Comparison of ENCODE assay signal across 14 cellular contexts in genomic region chr1:197921235-197922069, GRCh38. TPM values are rescaled to one million over a fixed set of nuclear protein-coding genes. Genes with fewer than 3 reads are reported as not detected.
DNase-seq lines count a peak whose midpoint lies in the region; ATAC-seq and FAIRE-seq lines count a peak whose summit lies in the region.
"Had no signal": no experiment of that assay in that cellular context is flagged by ENCODE, and none has a peak within 500 bp of the region (broad histone marks: within the 10 kb centered on the region; RNA-seq: fewer than 3 reads in every experiment).

No MANE protein-coding gene starts in this region.

- peaks cover 44% of the 10 kb centered on the region for H3K4me1 Mint-ChIP-seq in activated CD4-positive, alpha-beta memory T cell treated with anti-CD3 and anti-CD28 coated beads for 36 hours (ENCODE audit: low read depth)
- peaks cover 44% of the 10 kb centered on the region for H3K4me1 Mint-ChIP-seq in activated CD4-positive, alpha-beta memory T cell treated with anti-CD3 and anti-CD28 coated beads, Interleukin-2, amount 10 ng/mL, durations not matched to agents 7 days and 5 days
- peaks cover 53% of the 10 kb centered on the region for H3K4me1 Mint-ChIP-seq in activated T-helper 1 cell treated with anti-CD3 and anti-CD28 coated beads, Interleukin-12 subunit alpha, Interleukin-12 subunit beta, Interleukin-2, Interleukin-4 antibody, amounts not matched to agents 30 ng/mL and 10 ng/mL and 1 ng/mL, durations not matched to agents 14 hours and 24 hours and 36 hours (ENCODE audit: low read depth)
- H3K4me1 Mint-ChIP-seq in stimulated activated naive B cell treated with anti-CD40 and anti-IgM and Interleukin-4, amounts not matched to agents 10 μg/mL and 1 μg/mL and 100 μg/mL, for 72 hours, result peaks cover 34 to 50% of the 10 kb centered on the region in 2 donors

- no peak for ATAC-seq in stimulated activated naive B cell treated with anti-CD40 and anti-IgM and Interleukin-4, amounts not matched to agents 10 μg/mL and 1 μg/mL and 100 μg/mL, for 72 hours (replicated peaks)
- no peak for ATAC-seq in HG02798 (IDR thresholded peaks at IDR 0.05; ENCODE audit: poor library complexity, unreplicated experiment)

- intact Hi-C loops in activated CD4-positive, alpha-beta memory T cell treated with anti-CD3 and anti-CD28 coated beads for 36 hours (cut with micrococcal nuclease), result loop anchor here (5.0 to 10.0 kb wide), 2 partner anchors 431 to 597 kb away; no protein-coding TSS in a partner anchor
- intact Hi-C loops in activated T-helper 1 cell treated with anti-CD3 and anti-CD28 coated beads, Interleukin-12 subunit alpha, Interleukin-12 subunit beta, Interleukin-2, Interleukin-4 antibody, amounts not matched to agents 30 ng/mL and 10 ng/mL and 1 ng/mL, durations not matched to agents 14 hours and 24 hours and 36 hours (cut with micrococcal nuclease), result loop anchor here (5.0 to 10.0 kb wide), 2 partner anchors 436 to 527 kb away; no protein-coding TSS in a partner anchor

- H3K4me3 Mint-ChIP-seq in activated CD4-positive, alpha-beta memory T cell treated with anti-CD3 and anti-CD28 coated beads for 36 hours, result peak overlapping the region; percentile 16
- no peak overlapping the region for H3K4me3 Mint-ChIP-seq in activated CD4-positive, alpha-beta memory T cell treated with anti-CD3 and anti-CD28 coated beads, Interleukin-2, amount 10 ng/mL, durations not matched to agents 7 days and 5 days
- H3K4me3 Mint-ChIP-seq in activated T-helper 1 cell treated with anti-CD3 and anti-CD28 coated beads, Interleukin-12 subunit alpha, Interleukin-12 subunit beta, Interleukin-2, Interleukin-4 antibody, amounts not matched to agents 30 ng/mL and 10 ng/mL and 1 ng/mL, durations not matched to agents 14 hours and 24 hours and 36 hours, result no peak overlapping the region
- H3K4me3 Mint-ChIP-seq in stimulated activated naive B cell treated with anti-CD40 and anti-IgM and Interleukin-4, amounts not matched to agents 10 μg/mL and 1 μg/mL and 100 μg/mL, for 72 hours, result peak overlapping the region; percentile 57 to 59

- CTCF ChIA-PET in activated CD4-positive, alpha-beta memory T cell treated with anti-CD3 and anti-CD28 coated beads for 36 hours (lab: Charles Lee), result no interaction called here
- CTCF ChIA-PET in activated CD4-positive, alpha-beta memory T cell treated with anti-CD3 and anti-CD28 coated beads, Interleukin-2, amount 10 ng/mL, durations not matched to agents 7 days and 5 days (lab: Charles Lee), result no interaction called here

- no peaks in the 10 kb centered on the region for H3K36me3 Mint-ChIP-seq in activated CD4-positive, alpha-beta memory T cell treated with anti-CD3 and anti-CD28 coated beads for 36 hours
- no peaks in the 10 kb centered on the region for H3K36me3 Mint-ChIP-seq in activated CD4-positive, alpha-beta memory T cell treated with anti-CD3 and anti-CD28 coated beads, Interleukin-2, amount 10 ng/mL, durations not matched to agents 7 days and 5 days (ENCODE audit: low read depth)
- peaks cover 4% of the 10 kb centered on the region for H3K36me3 Mint-ChIP-seq in activated T-helper 1 cell treated with anti-CD3 and anti-CD28 coated beads, Interleukin-12 subunit alpha, Interleukin-12 subunit beta, Interleukin-2, Interleukin-4 antibody, amounts not matched to agents 30 ng/mL and 10 ng/mL and 1 ng/mL, durations not matched to agents 14 hours and 24 hours and 36 hours (ENCODE audit: low read depth)
- H3K36me3 Mint-ChIP-seq in stimulated activated naive B cell treated with anti-CD40 and anti-IgM and Interleukin-4, amounts not matched to agents 10 μg/mL and 1 μg/mL and 100 μg/mL, for 72 hours, result peaks cover 0 to 3% of the 10 kb centered on the region in 2 donors

- FAIRE-seq in GM19239 (lab: Jason Lieb, UNC), result no peak
- FAIRE-seq: astrocyte, endothelial cell of umbilical vein, GM18507 had no signal

- POLR2A ChIA-PET in activated CD4-positive, alpha-beta memory T cell treated with anti-CD3 and anti-CD28 coated beads for 36 hours (lab: Charles Lee), result interaction anchor here (1.8 kb wide), 1 partner anchor 19 kb away, joined by 4 read pairs; the partner anchor contains the start of gene C1orf53
- POLR2A ChIA-PET in activated CD4-positive, alpha-beta memory T cell treated with anti-CD3 and anti-CD28 coated beads, Interleukin-2, amount 10 ng/mL, durations not matched to agents 7 days and 5 days (lab: Charles Lee), result interaction anchor here (0.9 kb wide), 1 partner anchor 12 kb away, joined by 3 read pairs; no protein-coding TSS in a partner anchor

- H3K27me3 Mint-ChIP-seq in activated CD4-positive, alpha-beta memory T cell treated with anti-CD3 and anti-CD28 coated beads for 36 hours, result peaks cover 73% of the 10 kb centered on the region
- peaks cover 84% of the 10 kb centered on the region for H3K27me3 Mint-ChIP-seq in activated CD4-positive, alpha-beta memory T cell treated with anti-CD3 and anti-CD28 coated beads, Interleukin-2, amount 10 ng/mL, durations not matched to agents 7 days and 5 days
- peaks cover 87% of the 10 kb centered on the region for H3K27me3 Mint-ChIP-seq in activated T-helper 1 cell treated with anti-CD3 and anti-CD28 coated beads, Interleukin-12 subunit alpha, Interleukin-12 subunit beta, Interleukin-2, Interleukin-4 antibody, amounts not matched to agents 30 ng/mL and 10 ng/mL and 1 ng/mL, durations not matched to agents 14 hours and 24 hours and 36 hours (ENCODE audit: insufficient read depth)
- H3K27me3 Mint-ChIP-seq in stimulated activated naive B cell treated with anti-CD40 and anti-IgM and Interleukin-4, amounts not matched to agents 10 μg/mL and 1 μg/mL and 100 μg/mL, for 72 hours, result peaks cover 66 to 84% of the 10 kb centered on the region in 2 donors

- no peak for DNase-seq in activated CD4-positive, alpha-beta memory T cell treated with anti-CD3 and anti-CD28 coated beads for 36 hours
- no peak for DNase-seq in activated CD4-positive, alpha-beta memory T cell treated with anti-CD3 and anti-CD28 coated beads, Interleukin-2, amount 10 ng/mL, durations not matched to agents 7 days and 5 days
- DNase-seq in activated T-helper 1 cell treated with anti-CD3 and anti-CD28 coated beads, Interleukin-12 subunit alpha, Interleukin-12 subunit beta, Interleukin-2, Interleukin-4 antibody, amounts not matched to agents 30 ng/mL and 10 ng/mL and 1 ng/mL, durations not matched to agents 14 hours and 24 hours and 36 hours (ENCODE audit: low spot score), result no peak
- peak; percentile 66 for DNase-seq in islet precursor cell
- no peak for DNase-seq in stimulated activated naive B cell treated with anti-CD40 and anti-IgM and Interleukin-4, amounts not matched to agents 10 μg/mL and 1 μg/mL and 100 μg/mL, for 72 hours
- no peak for DNase-seq in GM19239 (ENCODE audit: insufficient read length, low spot score)
- DNase-seq in DMS53 (lab: John Stamatoyannopoulos, UW), result no peak
- DNase-seq: KG1, NCI-H2029, spleen had no signal

- H3K9me3 Mint-ChIP-seq in activated CD4-positive, alpha-beta memory T cell treated with anti-CD3 and anti-CD28 coated beads for 36 hours, result no peaks in the 10 kb centered on the region
- H3K9me3 Mint-ChIP-seq in activated CD4-positive, alpha-beta memory T cell treated with anti-CD3 and anti-CD28 coated beads, Interleukin-2, amount 10 ng/mL, durations not matched to agents 7 days and 5 days, result no peaks in the 10 kb centered on the region
- no peaks in the 10 kb centered on the region for H3K9me3 Mint-ChIP-seq in activated T-helper 1 cell treated with anti-CD3 and anti-CD28 coated beads, Interleukin-12 subunit alpha, Interleukin-12 subunit beta, Interleukin-2, Interleukin-4 antibody, amounts not matched to agents 30 ng/mL and 10 ng/mL and 1 ng/mL, durations not matched to agents 14 hours and 24 hours and 36 hours
- no peaks in the 10 kb centered on the region for H3K9me3 Mint-ChIP-seq in stimulated activated naive B cell treated with anti-CD40 and anti-IgM and Interleukin-4, amounts not matched to agents 10 μg/mL and 1 μg/mL and 100 μg/mL, for 72 hours

- no peak overlapping the region for H3K27ac Mint-ChIP-seq in activated CD4-positive, alpha-beta memory T cell treated with anti-CD3 and anti-CD28 coated beads for 36 hours
- H3K27ac Mint-ChIP-seq in activated CD4-positive, alpha-beta memory T cell treated with anti-CD3 and anti-CD28 coated beads, Interleukin-2, amount 10 ng/mL, durations not matched to agents 7 days and 5 days, result no peak overlapping the region
- H3K27ac Mint-ChIP-seq in activated T-helper 1 cell treated with anti-CD3 and anti-CD28 coated beads, Interleukin-12 subunit alpha, Interleukin-12 subunit beta, Interleukin-2, Interleukin-4 antibody, amounts not matched to agents 30 ng/mL and 10 ng/mL and 1 ng/mL, durations not matched to agents 14 hours and 24 hours and 36 hours, result peak overlapping the region; percentile 46
- peak overlapping the region; percentile 76 for H3K27ac Mint-ChIP-seq in stimulated activated naive B cell treated with anti-CD40 and anti-IgM and Interleukin-4, amounts not matched to agents 10 μg/mL and 1 μg/mL and 100 μg/mL, for 72 hours

RNA-seq across cellular contexts. Expression of gene LHX9, which starts 4.3 kb away (rescaled TPM):
- not detected for total RNA-seq in activated CD4-positive, alpha-beta memory T cell treated with anti-CD3 and anti-CD28 coated beads for 36 hours
- total RNA-seq in activated CD4-positive, alpha-beta memory T cell treated with anti-CD3 and anti-CD28 coated beads, Interleukin-2, amount 10 ng/mL, durations not matched to agents 7 days and 5 days, result not detected
- not detected in 2 replicates for total RNA-seq in activated T-helper 1 cell treated with anti-CD3 and anti-CD28 coated beads, Interleukin-12 subunit alpha, Interleukin-12 subunit beta, Interleukin-2, Interleukin-4 antibody, amounts not matched to agents 30 ng/mL and 10 ng/mL and 1 ng/mL, durations not matched to agents 14 hours and 24 hours and 36 hours
- total RNA-seq: astrocyte, endothelial cell of umbilical vein, spleen had no signal

RNA-seq across cellular contexts. Expression of gene C1orf53, which starts 19.0 kb away (rescaled TPM):
- under 1 TPM; 0.40 to 0.58 TPM for total RNA-seq in activated CD4-positive, alpha-beta memory T cell treated with anti-CD3 and anti-CD28 coated beads for 36 hours
- under 1 TPM in 1 of 2 experiments, not detected in 1; 0.55 TPM for total RNA-seq in activated CD4-positive, alpha-beta memory T cell treated with anti-CD3 and anti-CD28 coated beads, Interleukin-2, amount 10 ng/mL, durations not matched to agents 7 days and 5 days
- total RNA-seq in activated T-helper 1 cell treated with anti-CD3 and anti-CD28 coated beads, Interleukin-12 subunit alpha, Interleukin-12 subunit beta, Interleukin-2, Interleukin-4 antibody, amounts not matched to agents 30 ng/mL and 10 ng/mL and 1 ng/mL, durations not matched to agents 14 hours and 24 hours and 36 hours, result 0.81 and 1.3 TPM in 2 replicates

Comparison
In these comparisons a context has a peak if more than half of its experiments do, and no peak if none do; other contexts are left out.
1. H3K4me3 Mint-ChIP-seq: peak in activated CD4-positive, alpha-beta memory T cell treated with anti-CD3 and anti-CD28 coated beads for 36 hours (single experiment) and stimulated activated naive B cell treated with anti-CD40 and anti-IgM and Interleukin-4, amounts not matched to agents 10 μg/mL and 1 μg/mL and 100 μg/mL, for 72 hours (2 of 2); none in activated CD4-positive, alpha-beta memory T cell treated with anti-CD3 and anti-CD28 coated beads, Interleukin-2, amount 10 ng/mL, durations not matched to agents 7 days and 5 days (single experiment) and activated T-helper 1 cell treated with anti-CD3 and anti-CD28 coated beads, Interleukin-12 subunit alpha, Interleukin-12 subunit beta, Interleukin-2, Interleukin-4 antibody, amounts not matched to agents 30 ng/mL and 10 ng/mL and 1 ng/mL, durations not matched to agents 14 hours and 24 hours and 36 hours (single experiment).
2. H3K27ac Mint-ChIP-seq: peak in activated T-helper 1 cell treated with anti-CD3 and anti-CD28 coated beads, Interleukin-12 subunit alpha, Interleukin-12 subunit beta, Interleukin-2, Interleukin-4 antibody, amounts not matched to agents 30 ng/mL and 10 ng/mL and 1 ng/mL, durations not matched to agents 14 hours and 24 hours and 36 hours (single experiment) and stimulated activated naive B cell treated with anti-CD40 and anti-IgM and Interleukin-4, amounts not matched to agents 10 μg/mL and 1 μg/mL and 100 μg/mL, for 72 hours (single experiment); none in activated CD4-positive, alpha-beta memory T cell treated with anti-CD3 and anti-CD28 coated beads for 36 hours (single experiment) and activated CD4-positive, alpha-beta memory T cell treated with anti-CD3 and anti-CD28 coated beads, Interleukin-2, amount 10 ng/mL, durations not matched to agents 7 days and 5 days (single experiment).